In the genomic region with DNA sequence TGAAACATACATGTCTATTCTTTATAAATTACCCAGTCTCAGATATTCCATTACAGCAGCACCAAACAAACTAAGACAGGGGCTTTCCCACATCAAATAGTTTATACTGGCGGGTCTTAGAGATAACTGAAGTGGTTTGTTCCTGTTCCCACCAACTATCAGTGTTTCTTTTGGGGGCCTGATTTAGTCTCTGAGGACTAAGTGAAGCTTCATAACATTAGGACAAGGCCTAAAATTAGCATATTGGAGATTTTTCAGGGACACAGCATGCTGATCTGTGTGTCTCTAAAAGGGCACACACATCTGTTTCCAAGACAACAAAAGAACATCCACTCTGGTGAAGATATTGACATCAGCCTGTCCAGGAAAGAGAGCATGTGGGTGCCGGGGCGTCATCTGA, we compare ENCODE assay signal across 21 cellular contexts.
"Had no signal": no experiment of that assay in that cellular context is flagged by ENCODE, and none has a peak within 500 bp of the region (broad histone marks: within the 10 kb centered on the region; RNA-seq: fewer than 3 reads in every experiment).

No MANE protein-coding gene starts in this region.

- DNase-seq: cortex of kidney; dorsolateral prefrontal cortex; effector CD8-positive, alpha-beta T cell; foreskin melanocyte; islet precursor cell; left lung; mucosa of descending colon; naive thymus-derived CD8-positive, alpha-beta T cell; psoas muscle; retina; sigmoid colon; stimulated activated CD4-positive, alpha-beta T cell treated with anti-CD3 and anti-CD28 coated beads, Interleukin-12 subunit alpha, Interleukin-12 subunit beta, amount 100 ng/mL, for 4 hours; stimulated activated CD4-positive, alpha-beta T cell treated with anti-CD3 and anti-CD28 coated beads, Interleukin-2, amount 100 ng/mL, for 48 hours; stomach; substantia nigra; transverse colon had no signal

- H3K27me3 ChIP-seq: dorsolateral prefrontal cortex, left lung, neutrophil, sigmoid colon, stomach, transverse colon had no signal

- H3K27me3 Mint-ChIP-seq: central memory CD8-positive, alpha-beta T cell had no signal

- H3K4me1 ChIP-seq: left lung, psoas muscle, sigmoid colon, stomach, transverse colon had no signal

- ATAC-seq: left lung; mucosa of descending colon; naive thymus-derived CD8-positive, alpha-beta T cell; psoas muscle had no signal

- H3K27ac ChIP-seq: left lung, neutrophil, psoas muscle, sigmoid colon, skin epidermis, stomach, thoracic aorta, transverse colon had no signal

- H3K36me3 ChIP-seq: left lung, neutrophil, sigmoid colon, stomach, thoracic aorta, transverse colon had no signal

- H3K4me3 Mint-ChIP-seq: central memory CD8-positive, alpha-beta T cell; naive thymus-derived CD8-positive, alpha-beta T cell had no signal

- H3K27ac Mint-ChIP-seq: naive thymus-derived CD8-positive, alpha-beta T cell had no signal

- H3K4me3 ChIP-seq: dorsolateral prefrontal cortex, left lung, lung, mucosa of descending colon, psoas muscle, sigmoid colon, skin epidermis, stomach, thoracic aorta, transverse colon had no signal

- H3K9me3 ChIP-seq: left lung, mucosa of descending colon, neutrophil, psoas muscle, sigmoid colon, stomach, thoracic aorta, transverse colon had no signal

- H3K4me1 Mint-ChIP-seq: central memory CD8-positive, alpha-beta T cell; naive thymus-derived CD8-positive, alpha-beta T cell had no signal

- H3K9me3 Mint-ChIP-seq: central memory CD8-positive, alpha-beta T cell had no signal
